ENCODE assay signal across 34 cellular contexts in the genomic region with DNA sequence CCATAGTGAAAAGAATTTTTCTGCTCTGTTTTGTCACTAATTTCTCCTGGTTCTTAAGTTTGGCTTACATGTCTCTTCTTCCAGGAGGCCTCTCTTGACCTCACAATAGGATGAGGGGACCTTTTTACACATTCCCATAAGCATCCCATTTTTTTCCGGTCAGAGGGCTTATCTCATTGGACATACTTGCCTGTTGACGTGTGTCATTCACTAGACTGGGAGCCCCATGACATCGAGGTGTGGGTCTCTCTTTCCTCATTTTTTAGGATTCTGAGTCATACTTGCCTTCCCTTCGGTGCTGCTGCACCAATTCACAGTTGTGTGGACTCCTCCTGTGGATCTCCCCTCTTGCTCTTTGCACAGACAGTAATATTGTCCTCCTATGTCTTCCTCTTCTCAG.
"Had no signal": no experiment of that assay in that cellular context is flagged by ENCODE, and none has a peak within 500 bp of the region (broad histone marks: within the 10 kb centered on the region; RNA-seq: fewer than 3 reads in every experiment).

No MANE protein-coding gene starts in this region.

- H3K36me3 ChIP-seq: MG63 had no signal

- H3K4me2 ChIP-seq: KMS-11 had no signal

- DNase-seq: Karpas-422, Kasumi-1, MG63, MM.1S, MV-4-11, NCI-H1048, NCI-H1092, NCI-H1092 treated with DMSO at 0.1 percent for 48 hours, NCI-H1105, NCI-H1105 treated with DMSO at 0.1 percent for 48 hours, NCI-H1417, NCI-H1417 treated with DMSO at 0.1 percent for 48 hours, NCI-H1436, NCI-H1436 treated with DMSO at 0.1 percent for 48 hours, NCI-H146, NCI-H1694, NCI-H1694 treated with DMSO at 0.1 percent for 48 hours, NCI-H187, NCI-H187 treated with DMSO at 0.1 percent for 48 hours, NCI-H1930, NCI-H2029, NCI-H2029 treated with DMSO at 0.1 percent for 48 hours, NCI-H2081, NCI-H2081 treated with DMSO at 0.1 percent for 48 hours, NCI-H2107, NCI-H2171, NCI-H2171 treated with DMSO at 0.1 percent for 48 hours, NCI-H2227 treated with DMSO at 0.1 percent for 48 hours, NCI-H226, NCI-H345, NCI-H446, NCI-H446 treated with DMSO at 0.1 percent for 48 hours, NCI-H510A had no signal

- H3K9me3 ChIP-seq: MG63 had no signal

- H3K27me3 ChIP-seq: MG63 had no signal

- H3K27ac ChIP-seq: KMS-11 had no signal

- H3K4me3 ChIP-seq: MG63 had no signal

- H3K9ac ChIP-seq: KMS-11 had no signal
